In genomic region chr1:207014728-207015127, GRCh38 we compare ENCODE assay signal across 35 cellular contexts. TPM values are rescaled to one million over a fixed set of nuclear protein-coding genes. Genes with fewer than 3 reads are reported as not detected.
"Had no signal": no experiment of that assay in that cellular context is flagged by ENCODE, and none has a peak within 500 bp of the region (broad histone marks: within the 10 kb centered on the region; RNA-seq: fewer than 3 reads in every experiment).

No MANE protein-coding gene starts in this region.

- H3K4me3 ChIP-seq: esophagus squamous epithelium, gastrocnemius medialis, hepatocyte, left lung, neural progenitor cell, right atrium auricular region, testis, tibial artery, upper lobe of left lung had no signal

- H3K36me3 Mint-ChIP-seq: naive thymus-derived CD4-positive, alpha-beta T cell; neural progenitor cell; stimulated activated memory B cell treated with anti-CD40 and anti-IgM and Interleukin-4, amounts not matched to agents 10 μg/mL and 1 μg/mL and 100 μg/mL, for 72 hours had no signal

- H3K4me1 ChIP-seq: gastrocnemius medialis, neural progenitor cell, parathyroid adenoma, right atrium auricular region, tibial artery had no signal

- H3K4me2 ChIP-seq: hepatocyte, neural progenitor cell had no signal

- H2AFZ ChIP-seq: hepatocyte, neural progenitor cell, parathyroid adenoma had no signal

- H3K36me3 ChIP-seq: esophagus squamous epithelium, gastrocnemius medialis, left lung, neural progenitor cell, right atrium auricular region, tibial artery, upper lobe of left lung had no signal

- H3K4me1 Mint-ChIP-seq: nephron; stimulated activated memory B cell treated with anti-CD40 and anti-IgM and Interleukin-4, amounts not matched to agents 10 μg/mL and 1 μg/mL and 100 μg/mL, for 72 hours had no signal

- H3K9me3 Mint-ChIP-seq: naive thymus-derived CD4-positive, alpha-beta T cell; nephron; neural progenitor cell; stimulated activated memory B cell treated with anti-CD40 and anti-IgM and Interleukin-4, amounts not matched to agents 10 μg/mL and 1 μg/mL and 100 μg/mL, for 72 hours had no signal

- H3K27me3 ChIP-seq: esophagus squamous epithelium, gastrocnemius medialis, hepatocyte, left lung, neural progenitor cell, right atrium auricular region, testis, tibial artery, upper lobe of left lung had no signal

- DNase-seq: cerebellar nuclear complex; effector memory CD4-positive, alpha-beta T cell; esophagus squamous epithelium; gastrocnemius medialis; head of caudate nucleus; left cardiac atrium; left lung; mesendoderm; midbrain; naive thymus-derived CD4-positive, alpha-beta T cell; stimulated activated CD4-positive, alpha-beta T cell treated with anti-CD3 and anti-CD28 coated beads, Interleukin-2, amount 100 ng/mL, for 24 hours; stimulated activated CD4-positive, alpha-beta T cell treated with anti-CD3 and anti-CD28 coated beads, Interleukin-4, amount 100 ng/mL, for 24 hours; stimulated activated naive CD8-positive, alpha-beta T cell treated with anti-CD3 and anti-CD28 coated beads, Interleukin-15, Interleukin-2, amounts not matched to agents 100 U/mL and 50 U/mL, for 24 hours; substantia nigra; testis; tibial artery; upper lobe of left lung had no signal

- FAIRE-seq: colon, islet of Langerhans, urothelium cell line had no signal

- H3K9ac ChIP-seq: neural progenitor cell, parathyroid adenoma had no signal

- H3K27ac ChIP-seq: esophagus squamous epithelium, gastrocnemius medialis, hepatocyte, left lung, neural progenitor cell, parathyroid adenoma, right atrium auricular region, testis, tibial artery had no signal

- ATAC-seq: gastrocnemius medialis; left cardiac atrium; left lung; naive thymus-derived CD4-positive, alpha-beta T cell; sciatic nerve; stimulated activated memory B cell treated with anti-CD40 and anti-IgM and Interleukin-4, amounts not matched to agents 10 μg/mL and 1 μg/mL and 100 μg/mL, for 72 hours; stimulated activated naive CD8-positive, alpha-beta T cell treated with anti-CD3 and anti-CD28 coated beads, Interleukin-15, Interleukin-2, amounts not matched to agents 100 U/mL and 50 U/mL, for 24 hours had no signal

- H3K9me3 ChIP-seq: esophagus squamous epithelium, gastrocnemius medialis, left lung, right atrium auricular region, testis, tibial artery, upper lobe of left lung had no signal

- H3K79me2 ChIP-seq: hepatocyte, parathyroid adenoma had no signal

- H3K27ac Mint-ChIP-seq: nephron; neural progenitor cell; progenitor cell of endocrine pancreas; stimulated activated memory B cell treated with anti-CD40 and anti-IgM and Interleukin-4, amounts not matched to agents 10 μg/mL and 1 μg/mL and 100 μg/mL, for 72 hours had no signal

- H3K4me3 Mint-ChIP-seq: naive thymus-derived CD4-positive, alpha-beta T cell; nephron; neural progenitor cell; stimulated activated memory B cell treated with anti-CD40 and anti-IgM and Interleukin-4, amounts not matched to agents 10 μg/mL and 1 μg/mL and 100 μg/mL, for 72 hours had no signal

RNA-seq across cellular contexts. Expression of gene C1orf116, which starts 17.8 kb away (rescaled TPM):
- total RNA-seq: fibroblast of villous mesenchyme, glomerular endothelial cell, lung microvascular endothelial cell, osteoblast, skeletal muscle tissue had no signal
- polyA plus RNA-seq: naive thymus-derived CD4-positive, alpha-beta T cell had no signal

RNA-seq across cellular contexts. Expression of gene FCAMR, which starts 44.5 kb away (rescaled TPM):
- total RNA-seq: esophagus squamous epithelium; fibroblast of villous mesenchyme; gastrocnemius medialis; glomerular endothelial cell; kidney epithelial cell; left cardiac atrium; left lung; lower leg skin; lung microvascular endothelial cell; naive thymus-derived CD4-positive, alpha-beta T cell; osteoblast; progenitor cell of endocrine pancreas; right atrium auricular region; sciatic nerve; skeletal muscle tissue had no signal
- polyA plus RNA-seq: hepatocyte; naive thymus-derived CD4-positive, alpha-beta T cell had no signal
